8 cellular contexts compared by ENCODE assay signal in the genomic region with DNA sequence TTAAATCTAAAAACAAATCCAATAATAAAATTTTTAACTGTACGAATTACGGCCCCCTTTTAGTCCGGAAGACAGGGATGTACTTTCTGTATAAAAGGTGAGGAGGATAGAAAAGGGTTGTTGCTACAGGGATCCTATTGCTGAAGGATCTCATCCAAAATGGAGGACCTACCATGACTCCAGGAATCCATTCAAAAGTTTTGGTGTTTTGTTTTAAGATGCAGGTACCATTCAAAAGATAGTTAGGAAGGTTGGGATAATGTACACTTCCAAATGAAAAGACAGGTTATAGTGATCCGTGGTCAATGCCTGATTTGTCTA. TPM values are rescaled to one million over a fixed set of nuclear protein-coding genes. Genes with fewer than 3 reads are reported as not detected.
DNase-seq lines count a peak whose midpoint lies in the region; ATAC-seq and TF ChIP-seq lines count a peak whose summit lies in the region.

No MANE protein-coding gene starts in this region.

- H3K36me3 ChIP-seq in left lung (no peaks in the 10 kb centered on the region), tibial artery (no peaks in the 10 kb centered on the region)

- intact Hi-C loops in left lung (cut with DNase I) = loop anchor here in 1 of 2 donors (10.0 kb wide), 1 partner anchor 111 kb away; no protein-coding TSS in a partner anchor
- intact Hi-C loops in tibial artery (cut with DNase I; ENCODE audit: low total_unique reads) = loop anchor here (10.0 kb wide), 3 partner anchors 49 to 191 kb away; no protein-coding TSS in a partner anchor
- intact Hi-C loops in head of caudate nucleus (cut with DNase I) = loop anchor here (10.0 kb wide), 3 partner anchors 99 to 321 kb away; a partner anchor contains a TSS

- ATAC-seq in activated T-cell treated with anti-CD3 and anti-CD28 coated beads, Interleukin-2, amount 50 U/mL, for 4 hours = no peak
- ATAC-seq in activated naive CD8-positive, alpha-beta T cell treated with anti-CD3 and anti-CD28 coated beads, Interleukin-2, amount 50 U/mL, for 24 hours = no peak
- ATAC-seq in left lung = no peak

- H3K27me3 ChIP-seq in left lung (peaks cover 0 to 53% of the 10 kb centered on the region in 2 donors), tibial artery (no peaks in the 10 kb centered on the region)

- TF ChIP-seq CTCF in left lung (IDR thresholded peaks at IDR 0.05) = no peak
- no peak for TF ChIP-seq CTCF in tibial artery (IDR thresholded peaks at IDR 0.05)

- H3K4me1 ChIP-seq in left lung = peaks cover 9 to 25% of the 10 kb centered on the region in 2 donors
- peaks cover 0 to 47% (median 38%) of the 10 kb centered on the region in 4 donors for H3K4me1 ChIP-seq in tibial artery

- H3K4me3 ChIP-seq in left lung (peak overlapping the region; percentile 68 to 90), tibial artery (peak overlapping the region; percentile 91 to 99)

- no peak overlapping the region for H3K27ac Mint-ChIP-seq in activated naive CD8-positive, alpha-beta T cell treated with anti-CD3 and anti-CD28 coated beads, Interleukin-2, amount 50 U/mL, for 24 hours

- H3K4me3 Mint-ChIP-seq in activated T-cell treated with anti-CD3 and anti-CD28 coated beads, Interleukin-2, amount 50 U/mL, for 4 hours = peak overlapping the region; percentile 77
- H3K4me3 Mint-ChIP-seq in activated naive CD8-positive, alpha-beta T cell treated with anti-CD3 and anti-CD28 coated beads, Interleukin-2, amount 50 U/mL, for 24 hours = peak overlapping the region; percentile 79

- peaks cover 15% of the 10 kb centered on the region for H3K4me1 Mint-ChIP-seq in activated T-cell treated with anti-CD3 and anti-CD28 coated beads, Interleukin-2, amount 50 U/mL, for 4 hours (ENCODE audit: low read depth)
- peaks cover 12% of the 10 kb centered on the region for H3K4me1 Mint-ChIP-seq in activated naive CD8-positive, alpha-beta T cell treated with anti-CD3 and anti-CD28 coated beads, Interleukin-2, amount 50 U/mL, for 24 hours

- DNase-seq in activated T-cell treated with anti-CD3 and anti-CD28 coated beads, Interleukin-2, amount 50 U/mL, for 4 hours = no peak
- DNase-seq in activated T-cell treated with anti-CD3 and anti-CD28 coated beads, Interleukin-2, amount 50 U/mL, for 48 hours = no peak
- DNase-seq in activated naive CD8-positive, alpha-beta T cell treated with anti-CD3 and anti-CD28 coated beads, Interleukin-2, amount 50 U/mL, for 24 hours = no peak
- DNase-seq in left lung (no peak), tibial artery (no peak), DMS79 treated with DMSO at 0.1 percent for 48 hours (lab: John Stamatoyannopoulos, UW) (no peak), head of caudate nucleus (no peak)
- no peak for DNase-seq in stimulated activated CD4-positive, alpha-beta T cell treated with anti-CD3 and anti-CD28 coated beads, Interleukin-15, amount 100 ng/mL, for 24 hours

- no peaks in the 10 kb centered on the region for H3K9me3 ChIP-seq in left lung
- no peaks in the 10 kb centered on the region for H3K9me3 ChIP-seq in tibial artery

- H3K36me3 Mint-ChIP-seq in activated T-cell treated with anti-CD3 and anti-CD28 coated beads, Interleukin-2, amount 50 U/mL, for 4 hours (ENCODE audit: insufficient read depth) = no peaks in the 10 kb centered on the region
- H3K36me3 Mint-ChIP-seq in activated naive CD8-positive, alpha-beta T cell treated with anti-CD3 and anti-CD28 coated beads, Interleukin-2, amount 50 U/mL, for 24 hours (ENCODE audit: low read depth) = no peaks in the 10 kb centered on the region

- peaks cover 24% of the 10 kb centered on the region for H3K27me3 Mint-ChIP-seq in activated T-cell treated with anti-CD3 and anti-CD28 coated beads, Interleukin-2, amount 50 U/mL, for 4 hours (ENCODE audit: low read depth)
- H3K27me3 Mint-ChIP-seq in activated naive CD8-positive, alpha-beta T cell treated with anti-CD3 and anti-CD28 coated beads, Interleukin-2, amount 50 U/mL, for 24 hours = peaks cover 38% of the 10 kb centered on the region

- H3K9me3 Mint-ChIP-seq in activated T-cell treated with anti-CD3 and anti-CD28 coated beads, Interleukin-2, amount 50 U/mL, for 4 hours = no peaks in the 10 kb centered on the region
- H3K9me3 Mint-ChIP-seq in activated naive CD8-positive, alpha-beta T cell treated with anti-CD3 and anti-CD28 coated beads, Interleukin-2, amount 50 U/mL, for 24 hours = no peaks in the 10 kb centered on the region

- H3K27ac ChIP-seq in left lung = peak overlapping the region; percentile 85 to 95
- peak overlapping the region; percentile 100 for H3K27ac ChIP-seq in tibial artery

RNA-seq across cellular contexts. Expression of a gene that starts 1.3 kb away (rescaled TPM):
- total RNA-seq in activated T-cell treated with anti-CD3 and anti-CD28 coated beads, Interleukin-2, amount 50 U/mL, for 4 hours = 1 to 10 TPM in 2 of 3 donors, under 1 TPM in 1; 0.90 to 1.3 (median 1.1) TPM
- total RNA-seq in left lung = 100 to 1,000 TPM; 106 to 142 TPM

Comparison
In these comparisons a context has a peak if more than half of its experiments do, and no peak if none do; other contexts are left out.
1. RNA of a gene that starts 1.3 kb away (total RNA-seq): 106 to 142 TPM in left lung; 0.90 to 1.3 TPM in activated T-cell treated with anti-CD3 and anti-CD28 coated beads, Interleukin-2, amount 50 U/mL, for 4 hours; every median in the first group is over 10 times any median in the second.